In the genomic region with DNA sequence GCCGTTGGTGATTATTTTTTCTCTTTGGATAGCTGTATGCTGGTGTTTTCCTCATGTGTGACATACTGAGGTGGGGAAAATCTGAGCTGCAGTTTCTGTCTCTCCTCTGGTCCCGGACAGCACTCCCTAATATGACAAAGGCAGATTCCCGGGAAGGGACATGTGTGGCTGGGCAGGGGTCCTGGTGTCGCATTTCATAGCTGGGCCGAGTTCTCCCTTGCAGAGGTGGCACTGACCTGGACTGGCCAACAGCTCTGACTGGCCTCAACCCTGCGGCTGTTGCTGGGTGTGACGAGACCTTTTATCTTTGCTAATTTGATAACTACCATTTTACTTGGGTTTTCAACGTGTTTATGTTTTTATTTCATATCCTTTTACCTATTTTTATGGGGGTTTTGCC, we compare ENCODE assay signal across 13 cellular contexts.
DNase-seq lines count a peak whose midpoint lies in the region; TF ChIP-seq lines count a peak whose summit lies in the region.
"Had no signal": no experiment of that assay in that cellular context is flagged by ENCODE, and none has a peak within 500 bp of the region (broad histone marks: within the 10 kb centered on the region; RNA-seq: fewer than 3 reads in every experiment).

No MANE protein-coding gene starts in this region.

- H3K79me2 ChIP-seq in neural progenitor cell (ENCODE audit: low read depth): no peaks in the 10 kb centered on the region

- no peaks in the 10 kb centered on the region for H4K20me1 ChIP-seq in neural progenitor cell (ENCODE audit: low read depth)

- peaks cover 5% of the 10 kb centered on the region for H3K9me3 ChIP-seq in neural progenitor cell (ENCODE audit: low read depth)
- H3K9me3 ChIP-seq: Caco-2 had no signal

- H3K9me3 Mint-ChIP-seq in neural progenitor cell: peaks cover 6% of the 10 kb centered on the region

- no peaks in the 10 kb centered on the region for H3K36me3 Mint-ChIP-seq in neural progenitor cell
- H3K36me3 Mint-ChIP-seq: CD4-positive, CD25-positive, alpha-beta regulatory T cell; CD8-positive, alpha-beta memory T cell had no signal

- H3K4me2 ChIP-seq in neural progenitor cell: peak overlapping the region; percentile 2

- no peak overlapping the region for H3K4me3 ChIP-seq in neural progenitor cell

- H2AFZ ChIP-seq in neural progenitor cell (replicated peaks): no peak overlapping the region

- H3K36me3 ChIP-seq in neural progenitor cell: peaks cover 5% of the 10 kb centered on the region

- no peak overlapping the region for H3K9ac ChIP-seq in neural progenitor cell

- peaks cover 25% of the 10 kb centered on the region for H3K4me1 Mint-ChIP-seq in neural progenitor cell
- H3K4me1 Mint-ChIP-seq: CD4-positive, CD25-positive, alpha-beta regulatory T cell; CD8-positive, alpha-beta memory T cell had no signal

- no peaks in the 10 kb centered on the region for H3K27me3 ChIP-seq in neural progenitor cell

- H3K27me3 Mint-ChIP-seq in neural progenitor cell (ENCODE audit: insufficient read depth, low read depth): peaks cover 9% of the 10 kb centered on the region
- H3K27me3 Mint-ChIP-seq: CD4-positive, CD25-positive, alpha-beta regulatory T cell had no signal

- no peak overlapping the region for H3K27ac ChIP-seq in neural progenitor cell
- H3K27ac ChIP-seq: 22Rv1 had no signal

- peaks cover 5% of the 10 kb centered on the region for H3K4me1 ChIP-seq in neural progenitor cell
- H3K4me1 ChIP-seq: Caco-2 had no signal

- no peak for TF ChIP-seq CTCF in neural progenitor cell (IDR thresholded peaks at IDR 0.05)

- peak; percentile 21 for DNase-seq in activated CD8-positive, alpha-beta memory T cell treated with anti-CD3 and anti-CD28 coated beads for 24 hours
- DNase-seq in activated CD8-positive, alpha-beta memory T cell treated with anti-CD3 and anti-CD28 coated beads, Interleukin-2, amount 50 U/mL, for 4 hours: no peak
- DNase-seq in ecto neural progenitor cell (ENCODE audit: low spot score) (peak; percentile 47), neural progenitor cell (ENCODE audit: low spot score) (no peak), hippocampal formation (lab: John Stamatoyannopoulos, UW) (no peak), NCI-H128 (lab: John Stamatoyannopoulos, UW; ENCODE audit: unreplicated experiment) (no peak)
- DNase-seq in activated naive CD4-positive, alpha-beta T cell (lab: John Stamatoyannopoulos, UW): no peak
- DNase-seq: C1 segment of cervical spinal cord; Caco-2; CD4-positive, CD25-positive, alpha-beta regulatory T cell; CD8-positive, alpha-beta memory T cell; H9 had no signal

- peak overlapping the region; percentile 1 for H3K4me3 Mint-ChIP-seq in neural progenitor cell
- H3K4me3 Mint-ChIP-seq: CD4-positive, CD25-positive, alpha-beta regulatory T cell; CD8-positive, alpha-beta memory T cell; H9 had no signal

- peak overlapping the region; percentile 57 for H3K27ac Mint-ChIP-seq in neural progenitor cell
- H3K27ac Mint-ChIP-seq: CD8-positive, alpha-beta memory T cell had no signal

- no peaks in the 10 kb centered on the region for H3F3A ChIP-seq in neural progenitor cell (ENCODE audit: low read depth)

Comparison
In these comparisons a context has a peak if more than half of its experiments do, and no peak if none do; other contexts are left out.
1. DNase-seq: peak in activated CD8-positive, alpha-beta memory T cell treated with anti-CD3 and anti-CD28 coated beads for 24 hours (single experiment) and ecto neural progenitor cell (single experiment); none in activated CD8-positive, alpha-beta memory T cell treated with anti-CD3 and anti-CD28 coated beads, Interleukin-2, amount 50 U/mL, for 4 hours (single experiment), neural progenitor cell (single experiment), hippocampal formation (0 of 2), NCI-H128 (single experiment) and activated naive CD4-positive, alpha-beta T cell (0 of 4).